13 cellular contexts compared by ENCODE assay signal in the genomic region with DNA sequence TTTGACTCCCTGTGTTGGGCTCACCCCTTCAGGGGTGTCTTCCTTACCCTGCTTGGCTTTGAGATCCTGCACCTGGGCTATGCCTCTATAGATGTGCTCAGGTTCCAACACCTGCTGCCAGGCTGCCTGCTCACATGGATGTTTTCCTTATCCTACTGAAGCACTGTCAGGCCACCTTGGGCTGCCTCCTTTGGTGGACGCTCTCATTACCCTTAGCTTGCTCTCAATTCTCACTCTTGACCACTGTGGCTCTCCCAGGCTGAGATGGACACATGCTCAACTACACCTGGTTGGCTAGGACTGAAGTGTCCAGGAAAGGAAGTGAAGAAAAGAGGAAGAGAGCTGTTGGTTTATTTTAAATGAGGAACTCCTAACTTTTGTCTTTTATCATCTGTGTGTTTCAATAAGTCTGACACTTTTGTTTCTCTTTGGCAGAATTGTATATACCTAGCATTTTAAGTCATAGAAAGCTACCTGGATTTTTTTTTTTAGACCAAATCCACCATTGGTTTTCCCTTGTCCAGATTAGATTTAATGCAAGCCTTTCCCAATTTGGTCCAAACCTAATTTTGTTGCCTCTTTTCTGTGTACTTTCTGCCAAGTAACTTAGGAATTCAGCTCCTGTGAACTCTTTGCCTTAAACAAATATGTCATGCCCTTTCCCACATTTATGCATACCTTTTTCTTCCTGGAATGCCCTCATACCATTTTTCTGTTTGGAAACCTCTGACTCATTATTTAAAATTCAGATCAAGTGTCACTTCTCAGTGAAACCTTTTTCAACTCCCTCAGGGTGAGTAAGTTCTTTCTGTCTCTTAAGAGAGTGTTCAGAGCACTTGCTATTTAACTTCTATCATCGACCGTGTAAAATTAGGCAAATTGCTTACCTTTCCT.
DNase-seq lines count a peak whose midpoint lies in the region; ATAC-seq and TF ChIP-seq lines count a peak whose summit lies in the region.
"Had no signal": no experiment of that assay in that cellular context is flagged by ENCODE, and none has a peak within 500 bp of the region (broad histone marks: within the 10 kb centered on the region; RNA-seq: fewer than 3 reads in every experiment).

No MANE protein-coding gene starts in this region.

- H3K27ac Mint-ChIP-seq in chondrocyte (ENCODE audit: unreplicated experiment), result peak overlapping the region; percentile 43
- H3K27ac Mint-ChIP-seq in CD4-positive, alpha-beta T cell, result no peak overlapping the region
- H3K27ac Mint-ChIP-seq: activated naive CD8-positive, alpha-beta T cell treated with anti-CD3 and anti-CD28 coated beads, Interleukin-2, amount 10 ng/mL, durations not matched to agents 7 days and 5 days had no signal

- CTCF ChIA-PET in CD4-positive, alpha-beta T cell (lab: Charles Lee), result no interaction called here

- POLR2A ChIA-PET in CD4-positive, alpha-beta T cell (lab: Charles Lee), result no interaction called here

- intact Hi-C loops in CD4-positive, alpha-beta T cell (cut with DNase I, micrococcal nuclease), result no loop called here

- peak overlapping the region; percentile 65 for H3K27ac ChIP-seq in osteoblast (ENCODE audit: low read depth, low read length)
- H3K27ac ChIP-seq in CD4-positive, alpha-beta T cell (ENCODE audit: low read depth, low read length), result no peak overlapping the region

- no peak overlapping the region for H3K4me3 Mint-ChIP-seq in chondrocyte (ENCODE audit: unreplicated experiment)
- H3K4me3 Mint-ChIP-seq in CD4-positive, alpha-beta T cell, result no peak overlapping the region
- H3K4me3 Mint-ChIP-seq: activated naive CD8-positive, alpha-beta T cell treated with anti-CD3 and anti-CD28 coated beads, Interleukin-2, amount 10 ng/mL, durations not matched to agents 7 days and 5 days had no signal

- peaks cover 6% of the 10 kb centered on the region for H3K36me3 Mint-ChIP-seq in chondrocyte (ENCODE audit: low read depth)
- H3K36me3 Mint-ChIP-seq in CD4-positive, alpha-beta T cell (ENCODE audit: low read depth), result no peaks in the 10 kb centered on the region
- H3K36me3 Mint-ChIP-seq: activated naive CD8-positive, alpha-beta T cell treated with anti-CD3 and anti-CD28 coated beads, Interleukin-2, amount 10 ng/mL, durations not matched to agents 7 days and 5 days had no signal

- H4K20me1 ChIP-seq in osteoblast (ENCODE audit: insufficient read depth, low read length), result no peaks in the 10 kb centered on the region

- no peaks in the 10 kb centered on the region for H3K27me3 Mint-ChIP-seq in chondrocyte (ENCODE audit: low read depth)
- peaks cover 8% of the 10 kb centered on the region for H3K27me3 Mint-ChIP-seq in CD4-positive, alpha-beta T cell
- H3K27me3 Mint-ChIP-seq: activated naive CD8-positive, alpha-beta T cell treated with anti-CD3 and anti-CD28 coated beads, Interleukin-2, amount 10 ng/mL, durations not matched to agents 7 days and 5 days had no signal

- no peak for TF ChIP-seq CTCF in chondrocyte (IDR thresholded peaks at IDR 0.05)
- TF ChIP-seq CTCF in osteoblast (IDR thresholded peaks at IDR 0.05; ENCODE audit: extremely low read depth, low read depth, low read length), result no peak
- no peak for TF ChIP-seq CTCF in CD4-positive, alpha-beta T cell (IDR thresholded peaks at IDR 0.05)

- H3K9me3 Mint-ChIP-seq in chondrocyte (ENCODE audit: low read depth), result peaks cover 7% of the 10 kb centered on the region
- no peaks in the 10 kb centered on the region for H3K9me3 Mint-ChIP-seq in CD4-positive, alpha-beta T cell
- H3K9me3 Mint-ChIP-seq: activated naive CD8-positive, alpha-beta T cell treated with anti-CD3 and anti-CD28 coated beads, Interleukin-2, amount 10 ng/mL, durations not matched to agents 7 days and 5 days had no signal

- peaks cover 63% of the 10 kb centered on the region for H3K4me1 Mint-ChIP-seq in chondrocyte (ENCODE audit: low read depth)
- no peaks in the 10 kb centered on the region for H3K4me1 Mint-ChIP-seq in CD4-positive, alpha-beta T cell (ENCODE audit: low read depth)
- H3K4me1 Mint-ChIP-seq: activated naive CD8-positive, alpha-beta T cell treated with anti-CD3 and anti-CD28 coated beads, Interleukin-2, amount 10 ng/mL, durations not matched to agents 7 days and 5 days had no signal

- peaks cover 21% of the 10 kb centered on the region for H3K4me1 ChIP-seq in osteoblast (ENCODE audit: insufficient read depth, low read length)

- no peaks in the 10 kb centered on the region for H3K27me3 ChIP-seq in osteoblast (ENCODE audit: insufficient read depth, low read length)
- no peaks in the 10 kb centered on the region for H3K27me3 ChIP-seq in CD4-positive, alpha-beta T cell (ENCODE audit: control insufficient read depth, insufficient read depth, low read length)

- no peaks in the 10 kb centered on the region for H3K36me3 ChIP-seq in osteoblast (ENCODE audit: insufficient read depth, low read length)

- H2AFZ ChIP-seq in osteoblast (ENCODE audit: low read length), result no peak overlapping the region

- H3K4me2 ChIP-seq in osteoblast (ENCODE audit: insufficient read depth, low read length), result peak overlapping the region; percentile 53

- ATAC-seq in HG02642 (IDR thresholded peaks at IDR 0.05; ENCODE audit: poor library complexity, unreplicated experiment), result no peak
- no peak for ATAC-seq in CD4-positive, alpha-beta T cell (ENCODE audit: poor library complexity)

- H3K4me3 ChIP-seq in osteoblast (ENCODE audit: insufficient read depth, low read length), result no peak overlapping the region

- DNase-seq in EL (peak; percentile 78), M059J (ENCODE audit: low read depth) (peak; percentile 84), chondrocyte (ENCODE audit: low spot score) (no peak), osteoblast (ENCODE audit: insufficient read length, low spot score, missing footprints) (no peak)
- DNase-seq in stimulated activated CD4-positive, alpha-beta T cell treated with anti-CD3 and anti-CD28 coated beads, Interleukin-4, amount 100 ng/mL, for 24 hours, result no peak
- DNase-seq in CD4-positive, alpha-beta T cell, result no peak
- DNase-seq in stimulated activated CD4-positive, alpha-beta T cell treated with anti-CD3 and anti-CD28 coated beads, Interleukin-1b, Interleukin-23, amount 100 ng/mL, for 48 hours, result no peak
- DNase-seq: activated naive CD8-positive, alpha-beta T cell treated with anti-CD3 and anti-CD28 coated beads, Interleukin-2, amount 10 ng/mL, durations not matched to agents 7 days and 5 days; DMS79 treated with DMSO at 0.1 percent for 48 hours; GOT3; islet precursor cell; NCI-H187 had no signal

- no peaks in the 10 kb centered on the region for H3K9me3 ChIP-seq in osteoblast (ENCODE audit: low read depth, low read length)
- H3K9me3 ChIP-seq in CD4-positive, alpha-beta T cell (ENCODE audit: control insufficient read depth, low read length), result no peaks in the 10 kb centered on the region

- no peaks in the 10 kb centered on the region for H3K79me2 ChIP-seq in osteoblast (ENCODE audit: insufficient read depth, low read length)

Comparison
In these comparisons a context has a peak if more than half of its experiments do, and no peak if none do; other contexts are left out.
1. DNase-seq: peak in EL (single experiment) and M059J (single experiment); none in chondrocyte (single experiment), osteoblast (single experiment), stimulated activated CD4-positive, alpha-beta T cell treated with anti-CD3 and anti-CD28 coated beads, Interleukin-4, amount 100 ng/mL, for 24 hours (single experiment), CD4-positive, alpha-beta T cell (0 of 10) and stimulated activated CD4-positive, alpha-beta T cell treated with anti-CD3 and anti-CD28 coated beads, Interleukin-1b, Interleukin-23, amount 100 ng/mL, for 48 hours (single experiment).